Comparison of ENCODE assay signal across 9 cellular contexts in the genomic region with DNA sequence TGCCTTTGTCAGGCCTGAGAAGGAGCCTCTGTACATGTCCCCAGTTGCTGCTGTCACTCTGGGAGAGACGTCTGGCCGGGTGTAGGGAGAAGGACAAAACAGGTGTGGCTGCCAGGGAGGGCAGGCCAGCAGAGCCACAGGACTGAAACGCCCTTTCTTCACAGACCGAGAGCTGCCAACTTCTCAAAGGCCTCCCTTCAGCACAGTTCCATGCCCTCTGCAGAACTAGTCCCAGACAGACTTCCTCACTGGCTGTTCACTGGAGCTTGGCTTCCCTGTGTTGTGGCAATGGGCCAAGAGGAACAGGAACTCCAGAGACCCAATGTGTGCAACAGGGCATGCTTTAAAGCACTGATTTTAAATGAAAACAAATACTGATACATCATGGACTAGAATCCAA. TPM values are rescaled to one million over a fixed set of nuclear protein-coding genes. Genes with fewer than 3 reads are reported as not detected.
DNase-seq lines count a peak whose midpoint lies in the region; ATAC-seq lines count a peak whose summit lies in the region.
"Had no signal": no experiment of that assay in that cellular context is flagged by ENCODE, and none has a peak within 500 bp of the region (broad histone marks: within the 10 kb centered on the region; RNA-seq: fewer than 3 reads in every experiment).

No MANE protein-coding gene starts in this region.

- no peak overlapping the region for H4K8ac ChIP-seq in mesenchymal stem cell (ENCODE audit: low read length)

- H2BK15ac ChIP-seq in mesenchymal stem cell (ENCODE audit: low read depth, poor library complexity, severe bottlenecking): no peak overlapping the region

- peak overlapping the region; percentile 71 to 100 (median 92) for H3K27ac Mint-ChIP-seq in IgD-negative memory B cell
- H3K27ac Mint-ChIP-seq in T-helper 17 cell: peak overlapping the region; percentile 97
- peak overlapping the region; percentile 27 for H3K27ac Mint-ChIP-seq in stimulated activated effector memory CD8-positive, alpha-beta T cell treated with anti-CD3 and anti-CD28 coated beads, Interleukin-12 subunit alpha, Interleukin-12 subunit beta, amount 100 ng/mL, for 72 hours
- H3K27ac Mint-ChIP-seq in activated T-helper 17 cell treated with anti-CD3 and anti-CD28 coated beads, Interleukin-2, amount 50 U/mL, for 72 hours: no peak overlapping the region

- no peak overlapping the region for H2BK120ac ChIP-seq in mesenchymal stem cell (ENCODE audit: low read depth, low read length)

- no peak for DNase-seq in T-helper 17 cell
- DNase-seq in hypothalamus (lab: John Stamatoyannopoulos, UW): peak in 36 of 51 donors; percentile 10 to 76 (median 48)
- DNase-seq in stimulated activated effector memory CD8-positive, alpha-beta T cell treated with anti-CD3 and anti-CD28 coated beads, Interleukin-12 subunit alpha, Interleukin-12 subunit beta, amount 100 ng/mL, for 72 hours (ENCODE audit: low spot score in 2 of 2): no peak
- no peak for DNase-seq in mesenchymal stem cell
- DNase-seq: stimulated activated CD4-positive, alpha-beta T cell treated with anti-CD3 and anti-CD28 coated beads, Interleukin-4, amount 100 ng/mL, for 4 hours had no signal

- peak overlapping the region in 1 of 2 experiments; percentile 6 for H3K4ac ChIP-seq in mesenchymal stem cell (ENCODE audit: low read depth in 1 of 2, low read length in 2 of 2)

- H3K4me3 Mint-ChIP-seq in IgD-negative memory B cell: peak overlapping the region in 3 of 4 donors; percentile 76 to 87 (median 77)
- H3K4me3 Mint-ChIP-seq in T-helper 17 cell: no peak overlapping the region
- no peak overlapping the region for H3K4me3 Mint-ChIP-seq in stimulated activated effector memory CD8-positive, alpha-beta T cell treated with anti-CD3 and anti-CD28 coated beads, Interleukin-12 subunit alpha, Interleukin-12 subunit beta, amount 100 ng/mL, for 72 hours
- no peak overlapping the region for H3K4me3 Mint-ChIP-seq in activated T-helper 17 cell treated with anti-CD3 and anti-CD28 coated beads, Interleukin-2, amount 50 U/mL, for 72 hours

- H3K36me3 Mint-ChIP-seq in IgD-negative memory B cell (peaks cover 3% of the 10 kb centered on the region), T-helper 17 cell (ENCODE audit: low read depth) (peaks cover 3% of the 10 kb centered on the region)
- H3K36me3 Mint-ChIP-seq in stimulated activated effector memory CD8-positive, alpha-beta T cell treated with anti-CD3 and anti-CD28 coated beads, Interleukin-12 subunit alpha, Interleukin-12 subunit beta, amount 100 ng/mL, for 72 hours: peaks cover 10% of the 10 kb centered on the region
- peaks cover 9% of the 10 kb centered on the region for H3K36me3 Mint-ChIP-seq in activated T-helper 17 cell treated with anti-CD3 and anti-CD28 coated beads, Interleukin-2, amount 50 U/mL, for 72 hours (ENCODE audit: low read depth)

- peaks cover 9% of the 10 kb centered on the region for H3K79me1 ChIP-seq in mesenchymal stem cell (replicated peaks; ENCODE audit: low read length, poor library complexity, severe bottlenecking)

- no peaks in the 10 kb centered on the region for H3K27me3 Mint-ChIP-seq in IgD-negative memory B cell
- no peaks in the 10 kb centered on the region for H3K27me3 Mint-ChIP-seq in T-helper 17 cell
- H3K27me3 Mint-ChIP-seq in activated T-helper 17 cell treated with anti-CD3 and anti-CD28 coated beads, Interleukin-2, amount 50 U/mL, for 72 hours: no peaks in the 10 kb centered on the region

- no peak overlapping the region for H3K27ac ChIP-seq in mesenchymal stem cell (ENCODE audit: low read length, poor library complexity, severe bottlenecking)

- no peak overlapping the region for H4K91ac ChIP-seq in mesenchymal stem cell (ENCODE audit: low read length)

- no peak overlapping the region for H3K23ac ChIP-seq in mesenchymal stem cell (ENCODE audit: low read length in 2 of 2)

- H3K9me3 ChIP-seq in T-helper 17 cell (ENCODE audit: control insufficient read depth, low read length, poor library complexity, severe bottlenecking) (no peaks in the 10 kb centered on the region), mesenchymal stem cell (ENCODE audit: control insufficient read depth, low read length) (no peaks in the 10 kb centered on the region)

- H2BK12ac ChIP-seq in mesenchymal stem cell (ENCODE audit: low read length in 2 of 2): peak overlapping the region in 1 of 2 experiments; percentile 9

- peaks cover 35% of the 10 kb centered on the region for H3K4me1 ChIP-seq in mesenchymal stem cell (ENCODE audit: control insufficient read depth, insufficient read depth, low read depth, low read length)

- H3K4me2 ChIP-seq in mesenchymal stem cell (ENCODE audit: low read length, poor library complexity, severe bottlenecking): no peak overlapping the region

- WGBS in mesenchymal stem cell: 80% methylated on average over 4 of the region's 4 CpGs

- no peak overlapping the region for H2AFZ ChIP-seq in mesenchymal stem cell (ENCODE audit: low read depth, low read length)

- ATAC-seq in T-helper 17 cell (no peak), GM18517 (IDR thresholded peaks at IDR 0.05; ENCODE audit: unreplicated experiment) (no peak), HG03095 (IDR thresholded peaks at IDR 0.05; ENCODE audit: unreplicated experiment) (no peak)
- no peak for ATAC-seq in stimulated activated effector memory CD8-positive, alpha-beta T cell treated with anti-CD3 and anti-CD28 coated beads, Interleukin-12 subunit alpha, Interleukin-12 subunit beta, amount 100 ng/mL, for 72 hours
- ATAC-seq in activated T-helper 17 cell treated with anti-CD3 and anti-CD28 coated beads, Interleukin-2, amount 50 U/mL, for 72 hours (replicated peaks): no peak

- H3K14ac ChIP-seq in mesenchymal stem cell (ENCODE audit: low read length in 2 of 2): no peak overlapping the region

- no peak overlapping the region for H3K4me3 ChIP-seq in mesenchymal stem cell (ENCODE audit: insufficient read depth in 1 of 2, low read depth in 1 of 2, low read length in 2 of 2)

- no peaks in the 10 kb centered on the region for H3K9me3 Mint-ChIP-seq in IgD-negative memory B cell
- no peaks in the 10 kb centered on the region for H3K9me3 Mint-ChIP-seq in stimulated activated effector memory CD8-positive, alpha-beta T cell treated with anti-CD3 and anti-CD28 coated beads, Interleukin-12 subunit alpha, Interleukin-12 subunit beta, amount 100 ng/mL, for 72 hours
- no peaks in the 10 kb centered on the region for H3K9me3 Mint-ChIP-seq in activated T-helper 17 cell treated with anti-CD3 and anti-CD28 coated beads, Interleukin-2, amount 50 U/mL, for 72 hours

- H2BK5ac ChIP-seq in mesenchymal stem cell (ENCODE audit: low read depth, low read length, poor library complexity, severe bottlenecking): no peak overlapping the region

- no peaks in the 10 kb centered on the region for H3K27me3 ChIP-seq in mesenchymal stem cell (ENCODE audit: control insufficient read depth in 1 of 2, insufficient read depth in 1 of 2, low read length in 2 of 2)

- peaks cover 0 to 3% of the 10 kb centered on the region in 2 experiments for H3K36me3 ChIP-seq in mesenchymal stem cell (ENCODE audit: control insufficient read depth in 1 of 2, insufficient read depth in 2 of 2, low read depth in 1 of 2, low read length in 2 of 2)

- no peak overlapping the region for H3K9ac ChIP-seq in mesenchymal stem cell (ENCODE audit: low read length)

- no peak overlapping the region for H2AK5ac ChIP-seq in mesenchymal stem cell (ENCODE audit: low read length, severe bottlenecking)

- H3K4me1 Mint-ChIP-seq in IgD-negative memory B cell (peaks cover 55 to 66% (median 65%) of the 10 kb centered on the region in 3 donors), T-helper 17 cell (peaks cover 50% of the 10 kb centered on the region)
- H3K4me1 Mint-ChIP-seq in stimulated activated effector memory CD8-positive, alpha-beta T cell treated with anti-CD3 and anti-CD28 coated beads, Interleukin-12 subunit alpha, Interleukin-12 subunit beta, amount 100 ng/mL, for 72 hours: peaks cover 74% of the 10 kb centered on the region
- peaks cover 51% of the 10 kb centered on the region for H3K4me1 Mint-ChIP-seq in activated T-helper 17 cell treated with anti-CD3 and anti-CD28 coated beads, Interleukin-2, amount 50 U/mL, for 72 hours

- no peak overlapping the region for H3K18ac ChIP-seq in mesenchymal stem cell (ENCODE audit: low read depth in 1 of 2, low read length in 2 of 2)

RNA-seq across cellular contexts. Expression of a gene that starts 50.7 kb away (rescaled TPM):
- 20.9 TPM for polyA plus RNA-seq in IgD-negative memory B cell
- 10 to 100 TPM; 42.0 to 53.7 TPM for total RNA-seq in T-helper 17 cell
- 53.1 TPM for polyA plus RNA-seq in mesenchymal stem cell (2013, experiment 1 of 2)
- 53.5 TPM for polyA plus RNA-seq in mesenchymal stem cell (2013, experiment 2 of 2)
- 10 to 100 TPM; 37.3 to 41.2 TPM for total RNA-seq in activated T-helper 17 cell treated with anti-CD3 and anti-CD28 coated beads, Interleukin-2, amount 50 U/mL, for 72 hours

Comparison
In these comparisons a context has a peak if more than half of its experiments do, and no peak if none do; other contexts are left out.
1. H3K4me3 Mint-ChIP-seq: peak in IgD-negative memory B cell (3 of 4); none in T-helper 17 cell (single experiment), stimulated activated effector memory CD8-positive, alpha-beta T cell treated with anti-CD3 and anti-CD28 coated beads, Interleukin-12 subunit alpha, Interleukin-12 subunit beta, amount 100 ng/mL, for 72 hours (single experiment) and activated T-helper 17 cell treated with anti-CD3 and anti-CD28 coated beads, Interleukin-2, amount 50 U/mL, for 72 hours (single experiment).
2. DNase-seq: peak in hypothalamus (36 of 51); none in T-helper 17 cell (0 of 3), stimulated activated effector memory CD8-positive, alpha-beta T cell treated with anti-CD3 and anti-CD28 coated beads, Interleukin-12 subunit alpha, Interleukin-12 subunit beta, amount 100 ng/mL, for 72 hours (0 of 2) and mesenchymal stem cell (single experiment).